14 cellular contexts compared by ENCODE assay signal in genomic region chr10:43809211-43809930, GRCh38.
DNase-seq lines count a peak whose midpoint lies in the region; ATAC-seq and TF ChIP-seq lines count a peak whose summit lies in the region.
"Had no signal": no experiment of that assay in that cellular context is flagged by ENCODE, and none has a peak within 500 bp of the region (broad histone marks: within the 10 kb centered on the region; RNA-seq: fewer than 3 reads in every experiment).

No MANE protein-coding gene starts in this region.

- H3K4me3 ChIP-seq in astrocyte of the spinal cord (ENCODE audit: low read depth, low read length): no peak overlapping the region
- H3K4me3 ChIP-seq in kidney epithelial cell (ENCODE audit: low read depth, low read length): no peak overlapping the region
- H3K4me3 ChIP-seq in left lung: no peak overlapping the region
- H3K4me3 ChIP-seq: body of pancreas, stomach had no signal

- H3K27ac Mint-ChIP-seq in stimulated activated naive CD8-positive, alpha-beta T cell treated with anti-CD3 and anti-CD28 coated beads, Interleukin-15, amount 100 ng/mL, for 72 hours: no peak overlapping the region
- H3K27ac Mint-ChIP-seq: T-helper 1 cell treated with Interleukin-12 subunit alpha and Interleukin-12 subunit beta and Interleukin-4 antibody, amounts not matched to agents 30 μg/mL and 1 μg/mL, for 36 hours had no signal

- in situ Hi-C loops in astrocyte of the spinal cord (cut with HindIII; ENCODE audit: low sequenced_read_pairs): no loop called here

- TF ChIP-seq CTCF in astrocyte of the spinal cord (IDR thresholded peaks at IDR 0.05; ENCODE audit: low read depth, low read length) (no peak), kidney epithelial cell (IDR thresholded peaks at IDR 0.05; ENCODE audit: insufficient read depth, low read length, poor library complexity, severe bottlenecking) (no peak), left lung (IDR thresholded peaks at IDR 0.05) (no peak)

- no peak overlapping the region for H3K4me3 Mint-ChIP-seq in stimulated activated naive CD8-positive, alpha-beta T cell treated with anti-CD3 and anti-CD28 coated beads, Interleukin-15, amount 100 ng/mL, for 72 hours
- H3K4me3 Mint-ChIP-seq: T-helper 1 cell treated with Interleukin-12 subunit alpha and Interleukin-12 subunit beta and Interleukin-4 antibody, amounts not matched to agents 30 μg/mL and 1 μg/mL, for 36 hours had no signal

- intact Hi-C loops in left lung (cut with DNase I): no loop called here

- H3K27me3 ChIP-seq in kidney epithelial cell (ENCODE audit: control insufficient read depth, insufficient read depth, low read length) (peaks cover 12% of the 10 kb centered on the region), left lung (no peaks in the 10 kb centered on the region)
- H3K27me3 ChIP-seq: body of pancreas, stomach had no signal

- H3K27me3 Mint-ChIP-seq in stimulated activated naive CD8-positive, alpha-beta T cell treated with anti-CD3 and anti-CD28 coated beads, Interleukin-15, amount 100 ng/mL, for 72 hours: no peaks in the 10 kb centered on the region

- peak; percentile 37 for ATAC-seq in stimulated activated naive CD8-positive, alpha-beta T cell treated with anti-CD3 and anti-CD28 coated beads, Interleukin-15, Interleukin-2, amounts not matched to agents 100 U/mL and 50 U/mL, for 24 hours
- no peak for ATAC-seq in stimulated activated naive CD8-positive, alpha-beta T cell treated with anti-CD3 and anti-CD28 coated beads, Interleukin-15, amount 100 ng/mL, for 72 hours
- no peak for ATAC-seq in left lung
- ATAC-seq: body of pancreas had no signal

- H3K9me3 ChIP-seq in left lung: no peaks in the 10 kb centered on the region
- H3K9me3 ChIP-seq: body of pancreas, stomach had no signal

- no peak for DNase-seq in stimulated activated naive CD8-positive, alpha-beta T cell treated with anti-CD3 and anti-CD28 coated beads, Interleukin-15, Interleukin-2, amounts not matched to agents 100 U/mL and 50 U/mL, for 24 hours
- no peak for DNase-seq in stimulated activated naive CD8-positive, alpha-beta T cell treated with anti-CD3 and anti-CD28 coated beads, Interleukin-15, amount 100 ng/mL, for 72 hours
- DNase-seq in astrocyte of the spinal cord (ENCODE audit: low read depth, low spot score) (peak; percentile 92), kidney epithelial cell (ENCODE audit: low read depth) (peak; percentile 57), pons (ENCODE audit: low spot score) (no peak), NCI-H1694 treated with DMSO at 0.1 percent for 48 hours (lab: John Stamatoyannopoulos, UW) (no peak), left lung (no peak), OCI-M1 (lab: John Stamatoyannopoulos, UW) (no peak)
- DNase-seq: AML-193, body of pancreas, midbrain, NCI-H82, stomach had no signal

- H3K9me3 Mint-ChIP-seq in stimulated activated naive CD8-positive, alpha-beta T cell treated with anti-CD3 and anti-CD28 coated beads, Interleukin-15, amount 100 ng/mL, for 72 hours: no peaks in the 10 kb centered on the region
- H3K9me3 Mint-ChIP-seq: T-helper 1 cell treated with Interleukin-12 subunit alpha and Interleukin-12 subunit beta and Interleukin-4 antibody, amounts not matched to agents 30 μg/mL and 1 μg/mL, for 36 hours had no signal

- no peak overlapping the region for H3K27ac ChIP-seq in left lung
- H3K27ac ChIP-seq: body of pancreas, stomach had no signal

- H3K4me1 ChIP-seq in left lung: no peaks in the 10 kb centered on the region
- H3K4me1 ChIP-seq: body of pancreas had no signal

- H3K36me3 ChIP-seq in kidney epithelial cell (ENCODE audit: control insufficient read depth, insufficient read depth, low read length) (no peaks in the 10 kb centered on the region), left lung (no peaks in the 10 kb centered on the region)
- H3K36me3 ChIP-seq: stomach had no signal

- peaks cover 43% of the 10 kb centered on the region for H3K4me1 Mint-ChIP-seq in stimulated activated naive CD8-positive, alpha-beta T cell treated with anti-CD3 and anti-CD28 coated beads, Interleukin-15, amount 100 ng/mL, for 72 hours

Comparison
In these comparisons a context has a peak if more than half of its experiments do, and no peak if none do; other contexts are left out.
1. DNase-seq: peak in astrocyte of the spinal cord (single experiment) and kidney epithelial cell (single experiment); none in stimulated activated naive CD8-positive, alpha-beta T cell treated with anti-CD3 and anti-CD28 coated beads, Interleukin-15, Interleukin-2, amounts not matched to agents 100 U/mL and 50 U/mL, for 24 hours (single experiment), stimulated activated naive CD8-positive, alpha-beta T cell treated with anti-CD3 and anti-CD28 coated beads, Interleukin-15, amount 100 ng/mL, for 72 hours (0 of 2), pons (single experiment), NCI-H1694 treated with DMSO at 0.1 percent for 48 hours (single experiment), left lung (0 of 2) and OCI-M1 (single experiment).